1 cellular context compared by ENCODE assay signal in genomic region chr17:79812969-79813825, GRCh38.
TF ChIP-seq lines count a peak whose summit lies in the region.

No MANE protein-coding gene starts in this region.

TF ChIP-seq in H1, 55 proteins besides CTCF, POLR2A, EP300 and RAD21:
- TF ChIP-seq CTBP2 (IDR thresholded peaks at IDR 0.05; ENCODE audit: borderline replicate concordance, insufficient read depth, insufficient read length, low read length) (no peak), EGR1 (IDR thresholded peaks at IDR 0.05; ENCODE audit: borderline replicate concordance, low read depth, low read length) (0 out of 2 replicates have a peak, but pooled peaks have one; percentile 15), KDM4A (IDR thresholded peaks at IDR 0.05; ENCODE audit: low read depth, low read length, severe bottlenecking) (peak; percentile 1), NRF1 (IDR thresholded peaks at IDR 0.05; ENCODE audit: low read depth, low read length) (no peak), YY1 (IDR thresholded peaks at IDR 0.05; ENCODE audit: low read depth, low read length) (peak; percentile 88; the same call in 1 of the 2 replicates), HDAC6 (IDR thresholded peaks at IDR 0.05; ENCODE audit: low read depth, low read length) (no peak), SUZ12 (IDR thresholded peaks at IDR 0.05; ENCODE audit: low read length) (no peak), TAF1 (IDR thresholded peaks at IDR 0.05; ENCODE audit: low read depth, low read length) (peak; percentile 34; the same call in 1 of the 2 replicates)
- TF ChIP-seq, protein P1, sequence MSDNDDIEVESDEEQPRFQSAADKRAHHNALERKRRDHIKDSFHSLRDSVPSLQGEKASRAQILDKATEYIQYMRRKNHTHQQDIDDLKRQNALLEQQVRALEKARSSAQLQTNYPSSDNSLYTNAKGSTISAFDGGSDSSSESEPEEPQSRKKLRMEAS (IDR thresholded peaks at IDR 0.05), result peak; percentile 87
- TF ChIP-seq, protein P2, sequence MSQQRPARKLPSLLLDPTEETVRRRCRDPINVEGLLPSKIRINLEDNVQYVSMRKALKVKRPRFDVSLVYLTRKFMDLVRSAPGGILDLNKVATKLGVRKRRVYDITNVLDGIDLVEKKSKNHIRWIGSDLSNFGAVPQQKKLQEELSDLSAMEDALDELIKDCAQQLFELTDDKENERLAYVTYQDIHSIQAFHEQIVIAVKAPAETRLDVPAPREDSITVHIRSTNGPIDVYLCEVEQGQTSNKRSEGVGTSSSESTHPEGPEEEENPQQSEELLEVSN (IDR thresholded peaks at IDR 0.05), result peak; percentile 85
